1 cellular context compared by ENCODE assay signal in the genomic region with DNA sequence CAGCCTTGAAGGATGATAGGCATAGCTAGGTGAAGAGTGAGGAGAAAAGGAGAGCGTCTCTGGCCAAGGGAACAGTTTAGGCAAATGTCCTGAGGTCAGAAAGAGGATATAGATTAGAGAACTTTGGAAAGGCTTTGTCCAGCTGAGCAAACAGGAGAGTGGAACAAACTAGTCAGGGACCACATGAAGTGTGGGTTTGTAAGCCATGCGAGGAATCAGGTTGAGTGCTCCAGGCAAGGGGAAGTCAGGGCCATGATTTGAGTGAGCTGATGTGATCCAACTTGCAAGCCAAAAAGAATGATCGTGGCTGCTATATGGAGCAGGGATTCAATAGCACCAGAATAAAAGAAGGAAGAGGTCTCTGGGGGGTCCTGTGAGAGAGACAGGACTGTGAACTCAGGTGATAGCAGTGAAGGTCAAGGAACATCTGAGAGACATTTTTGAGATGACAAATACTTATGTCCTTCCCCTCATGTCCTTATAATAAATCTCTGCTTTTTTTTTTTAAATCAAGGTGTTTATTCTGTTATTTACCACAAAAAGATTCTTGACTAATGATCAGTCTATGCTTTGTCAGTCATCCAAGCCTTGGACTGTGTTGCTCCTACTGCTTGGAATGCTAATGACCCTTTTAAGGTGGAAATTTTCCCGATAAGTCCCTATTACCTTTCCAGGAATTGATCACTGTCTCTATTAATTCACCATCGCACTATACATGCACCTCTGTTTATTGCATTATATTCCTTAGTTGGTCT.
TF ChIP-seq lines count a peak whose summit lies in the region.

No MANE protein-coding gene starts in this region.

TF ChIP-seq in IMR-90, 13 proteins besides CTCF, POLR2A, EP300 and RAD21:
- TF ChIP-seq MXI1 (IDR thresholded peaks at IDR 0.05; ENCODE audit: borderline replicate concordance, low read depth, low read length) = no peak
- TF ChIP-seq MAZ (IDR thresholded peaks at IDR 0.05; ENCODE audit: borderline replicate concordance, low read depth, low read length) = no peak
- no peak for TF ChIP-seq USF2 (IDR thresholded peaks at IDR 0.05; ENCODE audit: low read depth, low read length)
- TF ChIP-seq RCOR1 (IDR thresholded peaks at IDR 0.05; ENCODE audit: insufficient replicate concordance, low read length) = no peak
- no peak for TF ChIP-seq FOS (IDR thresholded peaks at IDR 0.05; ENCODE audit: low read depth, low read length)
